Comparison of ENCODE assay signal across 8 cellular contexts in the genomic region with DNA sequence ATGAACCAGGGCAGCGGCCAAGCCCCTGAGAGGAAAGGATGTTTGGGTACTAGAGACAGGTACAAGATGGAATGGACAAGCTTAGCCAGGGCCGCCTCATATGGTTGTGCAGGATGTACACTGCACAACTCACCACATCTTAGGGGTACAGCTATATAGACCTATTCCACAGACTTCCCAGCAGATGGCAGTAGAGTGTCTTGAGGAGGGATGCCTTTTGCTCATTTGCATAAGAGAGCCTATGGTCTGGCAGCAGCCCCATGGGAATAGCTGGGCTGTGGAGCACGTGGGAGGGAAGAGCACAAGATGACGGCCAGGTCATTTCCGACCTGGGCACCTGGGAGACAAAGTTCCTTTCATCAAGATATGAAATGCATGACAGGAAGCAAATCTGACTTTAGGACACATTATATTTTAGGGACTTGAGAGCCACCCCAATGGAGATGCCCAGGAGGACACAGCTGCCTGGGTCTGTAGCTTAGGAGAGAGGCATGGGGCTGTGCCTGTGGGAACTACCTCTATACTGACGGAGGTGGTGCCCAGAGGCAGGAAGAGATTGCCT.
DNase-seq lines count a peak whose midpoint lies in the region; ATAC-seq and TF ChIP-seq lines count a peak whose summit lies in the region.

No MANE protein-coding gene starts in this region.

- H3K4me3 Mint-ChIP-seq in activated T-cell treated with anti-CD3 and anti-CD28 coated beads, Interleukin-2, amount 50 U/mL, for 72 hours: no peak overlapping the region
- H3K4me3 Mint-ChIP-seq in activated T-cell treated with anti-CD3 and anti-CD28 coated beads, Interleukin-2, amount 50 U/mL, for 24 hours: no peak overlapping the region

- H3K4me1 Mint-ChIP-seq in activated T-cell treated with anti-CD3 and anti-CD28 coated beads, Interleukin-2, amount 50 U/mL, for 72 hours (ENCODE audit: low read depth): no peaks in the 10 kb centered on the region
- no peaks in the 10 kb centered on the region for H3K4me1 Mint-ChIP-seq in activated T-cell treated with anti-CD3 and anti-CD28 coated beads, Interleukin-2, amount 50 U/mL, for 24 hours (ENCODE audit: low read depth)

- H3K27me3 ChIP-seq in ascending aorta: no peaks in the 10 kb centered on the region

- peaks cover 24% of the 10 kb centered on the region for H3K27me3 Mint-ChIP-seq in activated T-cell treated with anti-CD3 and anti-CD28 coated beads, Interleukin-2, amount 50 U/mL, for 72 hours (ENCODE audit: low read depth)
- peaks cover 21% of the 10 kb centered on the region for H3K27me3 Mint-ChIP-seq in activated T-cell treated with anti-CD3 and anti-CD28 coated beads, Interleukin-2, amount 50 U/mL, for 24 hours

- no peak overlapping the region for H3K27ac Mint-ChIP-seq in activated T-cell treated with anti-CD3 and anti-CD28 coated beads, Interleukin-2, amount 50 U/mL, for 72 hours
- no peak overlapping the region for H3K27ac Mint-ChIP-seq in activated T-cell treated with anti-CD3 and anti-CD28 coated beads, Interleukin-2, amount 50 U/mL, for 24 hours

- peak; percentile 48 to 67 (median 48) for TF ChIP-seq CTCF in ascending aorta (IDR thresholded peaks at IDR 0.05)

- DNase-seq in activated T-cell treated with anti-CD3 and anti-CD28 coated beads, Interleukin-2, amount 50 U/mL, for 72 hours: peak; percentile 11 to 19
- DNase-seq in activated T-cell treated with anti-CD3 and anti-CD28 coated beads, Interleukin-2, amount 50 U/mL, for 24 hours: no peak
- DNase-seq in HK-2 (ENCODE audit: unreplicated experiment) (peak; percentile 20), NCI-H524 (lab: John Stamatoyannopoulos, UW) (peak; percentile 86 to 94), ascending aorta (ENCODE audit: low spot score in 2 of 2) (no peak), iPS-NIHi11 (ENCODE audit: low spot score) (peak; percentile 94)
- DNase-seq in stimulated activated naive CD8-positive, alpha-beta T cell treated with anti-CD3 and anti-CD28 coated beads, Interleukin-15, Interleukin-2, amounts not matched to agents 100 U/mL and 50 U/mL, for 24 hours: no peak

- H3K27ac ChIP-seq in ascending aorta: no peak overlapping the region

- ATAC-seq in activated T-cell treated with anti-CD3 and anti-CD28 coated beads, Interleukin-2, amount 50 U/mL, for 72 hours (replicated peaks in 1 of 2): peak; percentile 62 to 68
- peak; percentile 86 for ATAC-seq in GM21529 (IDR thresholded peaks at IDR 0.05; ENCODE audit: unreplicated experiment)
- peak; percentile 52 for ATAC-seq in stimulated activated naive CD8-positive, alpha-beta T cell treated with anti-CD3 and anti-CD28 coated beads, Interleukin-15, Interleukin-2, amounts not matched to agents 100 U/mL and 50 U/mL, for 24 hours

- H3K4me3 ChIP-seq in ascending aorta: no peak overlapping the region

- no peaks in the 10 kb centered on the region for H3K36me3 ChIP-seq in ascending aorta

- H3K4me1 ChIP-seq in ascending aorta: no peaks in the 10 kb centered on the region

- no peaks in the 10 kb centered on the region for H3K9me3 Mint-ChIP-seq in activated T-cell treated with anti-CD3 and anti-CD28 coated beads, Interleukin-2, amount 50 U/mL, for 72 hours
- no peaks in the 10 kb centered on the region for H3K9me3 Mint-ChIP-seq in activated T-cell treated with anti-CD3 and anti-CD28 coated beads, Interleukin-2, amount 50 U/mL, for 24 hours

- intact Hi-C loops in ascending aorta (cut with DNase I): no loop called here

- peaks cover 0 to 2% of the 10 kb centered on the region in 2 donors for H3K36me3 Mint-ChIP-seq in activated T-cell treated with anti-CD3 and anti-CD28 coated beads, Interleukin-2, amount 50 U/mL, for 72 hours (ENCODE audit: insufficient read depth in 2 of 2)
- no peaks in the 10 kb centered on the region for H3K36me3 Mint-ChIP-seq in activated T-cell treated with anti-CD3 and anti-CD28 coated beads, Interleukin-2, amount 50 U/mL, for 24 hours (ENCODE audit: low read depth)

- H3K9me3 ChIP-seq in ascending aorta: no peaks in the 10 kb centered on the region

Comparison
In these comparisons a context has a peak if more than half of its experiments do, and no peak if none do; other contexts are left out.
1. DNase-seq: peak in activated T-cell treated with anti-CD3 and anti-CD28 coated beads, Interleukin-2, amount 50 U/mL, for 72 hours (2 of 2), HK-2 (single experiment), NCI-H524 (2 of 2) and iPS-NIHi11 (single experiment); none in activated T-cell treated with anti-CD3 and anti-CD28 coated beads, Interleukin-2, amount 50 U/mL, for 24 hours (single experiment), ascending aorta (0 of 2) and stimulated activated naive CD8-positive, alpha-beta T cell treated with anti-CD3 and anti-CD28 coated beads, Interleukin-15, Interleukin-2, amounts not matched to agents 100 U/mL and 50 U/mL, for 24 hours (single experiment).
2. Peak in every context shown above with its lines, with median percentiles within 50 percentile points of each other: ATAC-seq.